In the genomic region with DNA sequence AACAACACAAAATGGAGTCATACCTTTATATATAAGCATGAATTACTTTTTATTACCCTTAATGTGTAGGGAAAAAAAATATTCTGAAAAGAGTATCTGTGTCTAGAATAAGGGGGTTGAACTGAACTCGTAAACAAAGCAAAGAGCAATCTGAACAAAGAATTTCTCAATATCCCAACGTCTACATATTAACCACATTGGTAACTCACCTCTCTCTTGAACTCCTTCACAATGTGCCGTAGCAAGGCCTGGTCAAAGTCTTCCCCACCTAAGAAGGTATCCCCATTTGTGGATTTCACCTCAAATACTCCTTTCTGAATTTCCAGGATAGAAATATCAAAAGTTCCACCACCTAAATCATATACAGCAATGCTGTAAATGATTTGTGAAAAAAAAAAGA, we compare ENCODE assay signal across 23 cellular contexts. TPM values are rescaled to one million over a fixed set of nuclear protein-coding genes. Genes with fewer than 3 reads are reported as not detected.
DNase-seq lines count a peak whose midpoint lies in the region; ATAC-seq, FAIRE-seq and TF ChIP-seq lines count a peak whose summit lies in the region.
"Had no signal": no experiment of that assay in that cellular context is flagged by ENCODE, and none has a peak within 500 bp of the region (broad histone marks: within the 10 kb centered on the region; RNA-seq: fewer than 3 reads in every experiment).

No MANE protein-coding gene starts in this region.

- no peaks in the 10 kb centered on the region for H3K9me3 ChIP-seq in prostate gland
- H3K9me3 ChIP-seq: BLaER1 treated with 17β-estradiol and CSF1 and Interleukin-3, amounts not matched to agents 10 nM and 100 nM; body of pancreas; heart right ventricle; left ventricle myocardium inferior; ovary had no signal

- no peak overlapping the region for H3K4me3 ChIP-seq in prostate gland
- H3K4me3 ChIP-seq: BLaER1 treated with 17β-estradiol and CSF1 and Interleukin-3, amounts not matched to agents 10 nM and 100 nM; body of pancreas; heart right ventricle; left ventricle myocardium inferior; ovary had no signal

- TF ChIP-seq POLR2A in prostate gland (IDR thresholded peaks at IDR 0.05) (no peak), H54 (IDR thresholded peaks at IDR 0.05; ENCODE audit: low read depth, low read length) (no peak)

- no peak overlapping the region for H3K4me3 Mint-ChIP-seq in activated naive CD4-positive, alpha-beta T cell treated with anti-CD3 and anti-CD28 coated beads for 36 hours
- no peak overlapping the region for H3K4me3 Mint-ChIP-seq in activated CD8-positive, alpha-beta T cell treated with anti-CD3 and anti-CD28 coated beads, Interleukin-2, amount 10 ng/mL, durations not matched to agents 7 days and 5 days

- no peak for DNase-seq in activated naive CD4-positive, alpha-beta T cell treated with anti-CD3 and anti-CD28 coated beads for 36 hours
- DNase-seq in activated naive CD4-positive, alpha-beta T cell treated with Interleukin-2 at 50 U/mL for 16 hours = no peak
- DNase-seq in activated CD8-positive, alpha-beta T cell treated with anti-CD3 and anti-CD28 coated beads, Interleukin-2, amount 10 ng/mL, durations not matched to agents 7 days and 5 days = no peak
- DNase-seq in left lobe of liver (ENCODE audit: low spot score) = no peak
- DNase-seq in prostate gland (ENCODE audit: low spot score) = no peak
- DNase-seq in H54 (ENCODE audit: insufficient read length, low spot score) = no peak
- DNase-seq in activated effector memory CD4-positive, alpha-beta T cell treated with anti-CD3 and anti-CD28 coated beads, Interleukin-2, amount 50 U/mL, for 16 hours = no peak
- no peak for DNase-seq in C1 segment of cervical spinal cord (lab: John Stamatoyannopoulos, UW)
- DNase-seq: ACHN; activated CD4-positive, CD25-positive, alpha-beta regulatory T cell; body of pancreas; DMS153; GF-D8; heart right ventricle; left ventricle myocardium inferior; NCI-H1417; NCI-H524; ovary; T-helper 9 cell had no signal

- no peak for FAIRE-seq in H54 (lab: Jason Lieb, UNC)
- FAIRE-seq: colon, endometrium had no signal

- intact Hi-C loops in activated naive CD4-positive, alpha-beta T cell treated with anti-CD3 and anti-CD28 coated beads for 36 hours (cut with micrococcal nuclease) = no loop called here
- intact Hi-C loops in prostate gland (cut with DNase I) = no loop called here

- 74% methylated on average over 3 of the region's 3 CpGs for WGBS in prostate gland

- peaks cover 70% of the 10 kb centered on the region for H3K36me3 Mint-ChIP-seq in activated naive CD4-positive, alpha-beta T cell treated with anti-CD3 and anti-CD28 coated beads for 36 hours (ENCODE audit: low read depth)
- peaks cover 71% of the 10 kb centered on the region for H3K36me3 Mint-ChIP-seq in activated CD8-positive, alpha-beta T cell treated with anti-CD3 and anti-CD28 coated beads, Interleukin-2, amount 10 ng/mL, durations not matched to agents 7 days and 5 days (ENCODE audit: low read depth)

- H3K4me1 ChIP-seq in prostate gland (replicated peaks) = peaks cover 14% of the 10 kb centered on the region
- H3K4me1 ChIP-seq: body of pancreas had no signal

- H3K27me3 Mint-ChIP-seq in activated naive CD4-positive, alpha-beta T cell treated with anti-CD3 and anti-CD28 coated beads for 36 hours (ENCODE audit: low read depth) = no peaks in the 10 kb centered on the region
- no peaks in the 10 kb centered on the region for H3K27me3 Mint-ChIP-seq in activated CD8-positive, alpha-beta T cell treated with anti-CD3 and anti-CD28 coated beads, Interleukin-2, amount 10 ng/mL, durations not matched to agents 7 days and 5 days (ENCODE audit: low read depth)

- POLR2A ChIA-PET in activated CD8-positive, alpha-beta T cell treated with anti-CD3 and anti-CD28 coated beads, Interleukin-2, amount 10 ng/mL, durations not matched to agents 7 days and 5 days (lab: Charles Lee) = interaction anchor here (1.1 to 1.9 kb wide), 4 partner anchors 8 to 102 kb away, joined by 3 to 18 read pairs (median 10); partner anchors contain the start of genes EGR1, ETF1 and HSPA9

- no peaks in the 10 kb centered on the region for H3K27me3 ChIP-seq in prostate gland (replicated peaks; ENCODE audit: insufficient read depth)
- H3K27me3 ChIP-seq: BLaER1 treated with 17β-estradiol and CSF1 and Interleukin-3, amounts not matched to agents 10 nM and 100 nM; body of pancreas; heart right ventricle; ovary had no signal

- CTCF ChIA-PET in activated naive CD4-positive, alpha-beta T cell treated with anti-CD3 and anti-CD28 coated beads for 36 hours (lab: Charles Lee) = interaction anchor here (0.7 kb wide), 1 partner anchor 129 kb away, joined by 3 read pairs; no protein-coding TSS in a partner anchor
- CTCF ChIA-PET in activated CD8-positive, alpha-beta T cell treated with anti-CD3 and anti-CD28 coated beads, Interleukin-2, amount 10 ng/mL, durations not matched to agents 7 days and 5 days (lab: Charles Lee) = interaction anchor here (0.6 to 3.0 kb wide), 5 partner anchors 8 to 387 kb away, joined by 3 to 23 read pairs (median 11); partner anchors contain the start of genes ETF1 and HSPA9

- peaks cover 0 to 23% of the 10 kb centered on the region in 2 donors for H3K36me3 ChIP-seq in prostate gland
- H3K36me3 ChIP-seq: ovary had no signal

- TF ChIP-seq CTCF in prostate gland (IDR thresholded peaks at IDR 0.05) = no peak

- no peaks in the 10 kb centered on the region for H3K9me3 Mint-ChIP-seq in activated naive CD4-positive, alpha-beta T cell treated with anti-CD3 and anti-CD28 coated beads for 36 hours
- H3K9me3 Mint-ChIP-seq in activated CD8-positive, alpha-beta T cell treated with anti-CD3 and anti-CD28 coated beads, Interleukin-2, amount 10 ng/mL, durations not matched to agents 7 days and 5 days (ENCODE audit: insufficient read depth) = no peaks in the 10 kb centered on the region

- H3K4me1 Mint-ChIP-seq in activated naive CD4-positive, alpha-beta T cell treated with anti-CD3 and anti-CD28 coated beads for 36 hours (ENCODE audit: low read depth) = peaks cover 74% of the 10 kb centered on the region
- H3K4me1 Mint-ChIP-seq in activated CD8-positive, alpha-beta T cell treated with anti-CD3 and anti-CD28 coated beads, Interleukin-2, amount 10 ng/mL, durations not matched to agents 7 days and 5 days (ENCODE audit: low read depth) = peaks cover 55% of the 10 kb centered on the region

- no peak for ATAC-seq in activated CD8-positive, alpha-beta T cell treated with anti-CD3 and anti-CD28 coated beads, Interleukin-2, amount 10 ng/mL, durations not matched to agents 7 days and 5 days
- peak; percentile 70 for ATAC-seq in left lobe of liver
- ATAC-seq: body of pancreas, heart right ventricle, sciatic nerve had no signal

- peak overlapping the region; percentile 71 for H3K27ac Mint-ChIP-seq in activated naive CD4-positive, alpha-beta T cell treated with anti-CD3 and anti-CD28 coated beads for 36 hours
- H3K27ac Mint-ChIP-seq in activated CD8-positive, alpha-beta T cell treated with anti-CD3 and anti-CD28 coated beads, Interleukin-2, amount 10 ng/mL, durations not matched to agents 7 days and 5 days = peak overlapping the region; percentile 81

- peak overlapping the region; percentile 31 to 66 for H3K27ac ChIP-seq in prostate gland
- H3K27ac ChIP-seq: BLaER1 treated with 17β-estradiol and CSF1 and Interleukin-3, amounts not matched to agents 10 nM and 100 nM; body of pancreas; heart right ventricle; left ventricle myocardium inferior; ovary had no signal

RNA-seq across cellular contexts. Expression of gene HSPA9, which starts 8.4 kb away (rescaled TPM):
- total RNA-seq in activated naive CD4-positive, alpha-beta T cell treated with anti-CD3 and anti-CD28 coated beads for 36 hours = 100 to 1,000 TPM; 457 to 472 TPM
- 100 to 1,000 TPM; 214 to 216 TPM for total RNA-seq in activated CD8-positive, alpha-beta T cell treated with anti-CD3 and anti-CD28 coated beads, Interleukin-2, amount 10 ng/mL, durations not matched to agents 7 days and 5 days
- total RNA-seq in left lobe of liver = 201 TPM
- 100 to 1,000 TPM; 273 to 331 TPM for total RNA-seq in prostate gland

RNA-seq across cellular contexts. Expression of gene ETF1, which starts 23.8 kb away (rescaled TPM):
- 100 to 1,000 TPM in 1 of 2 experiments, 10 to 100 TPM in 1; 99.8 to 107 TPM for total RNA-seq in activated naive CD4-positive, alpha-beta T cell treated with anti-CD3 and anti-CD28 coated beads for 36 hours
- 10 to 100 TPM; 92.7 to 93.3 TPM for total RNA-seq in activated CD8-positive, alpha-beta T cell treated with anti-CD3 and anti-CD28 coated beads, Interleukin-2, amount 10 ng/mL, durations not matched to agents 7 days and 5 days
- total RNA-seq in left lobe of liver (28.1 TPM), prostate gland (10 to 100 TPM; 58.0 to 64.1 TPM)
